26 cellular contexts compared by ENCODE assay signal in genomic region chr5:126119894-126120442, GRCh38.
A peak's percentile ranks its signal among the peaks of the same experiment; 100 is the strongest.
DNase-seq lines count a peak whose midpoint lies in the region; ATAC-seq, FAIRE-seq and TF ChIP-seq lines count a peak whose summit lies in the region.
"Had no signal": no experiment of that assay in that cellular context is flagged by ENCODE, and none has a peak within 500 bp of the region (broad histone marks: within the 10 kb centered on the region; RNA-seq: fewer than 3 reads in every experiment).

No MANE protein-coding gene starts in this region.

- no peak overlapping the region for H3K14ac ChIP-seq in H1 (ENCODE audit: insufficient read length)

- H3K56ac ChIP-seq in H1 (replicated peaks; ENCODE audit: insufficient read length, low read depth, low read length) (no peak overlapping the region), mesendoderm (ENCODE audit: low read length) (no peak overlapping the region)

- H3K4me1 Mint-ChIP-seq in GM23338: peaks cover 26% of the 10 kb centered on the region
- peaks cover 15% of the 10 kb centered on the region for H3K4me1 Mint-ChIP-seq in type B pancreatic cell (ENCODE audit: unreplicated experiment)

- 92% methylated on average over 4 of the region's 4 CpGs; no CpG with 5 or more reads in 1 of the 2 experiments for WGBS in H1 (ENCODE audit: extremely low coverage in 1 of 2, insufficient coverage in 1 of 2, insufficient read length in 1 of 2, insufficient replicate concordance in 2 of 2, low coverage in 1 of 2, low lambda C conversion rate in 2 of 2, missing lambda C conversion rate in 1 of 2), 2 experiments
- WGBS in mesendoderm (ENCODE audit: extremely low coverage, insufficient coverage, low lambda C conversion rate): no CpG with 5 or more reads among the region's 4 CpGs
- WGBS in right lobe of liver (ENCODE audit: insufficient coverage, low coverage, low lambda C conversion rate, missing lambda C conversion rate): 64% methylated on average over 4 of the region's 4 CpGs

- H3K4me1 ChIP-seq in GM23338 (ENCODE audit: insufficient read depth) (peaks cover 19% of the 10 kb centered on the region), H1 (replicated peaks in 1 of 4; ENCODE audit: control insufficient read depth in 3 of 4, insufficient read depth in 4 of 4, low read length in 3 of 4) (peaks cover 0 to 15% (median 7%) of the 10 kb centered on the region in 4 experiments; a peak in 5 of 7 replicates), mesendoderm (ENCODE audit: control insufficient read depth, low read depth, low read length) (peaks cover 3% of the 10 kb centered on the region), right lobe of liver (no peaks in the 10 kb centered on the region)
- H3K4me1 ChIP-seq: body of pancreas had no signal

- POLR2A ChIA-PET in H1 (lab: Charles Lee; ENCODE audit: partially characterized antibody): no interaction called here

- H3F3A ChIP-seq in GM23338 (replicated peaks; ENCODE audit: low read depth): no peaks in the 10 kb centered on the region

- H3K4me3 Mint-ChIP-seq in GM23338 (no peak overlapping the region), type B pancreatic cell (no peak overlapping the region)
- H3K4me3 Mint-ChIP-seq: activated T-cell treated with anti-CD3 and anti-CD28 coated beads, Interleukin-2, amount 50 U/mL, for 4 hours; nephron progenitor cell; T-helper 2 cell treated with Interferon-gamma antibody and Interleukin-4, amounts not matched to agents 5 μg/mL and 100 μg/mL, for 36 hours had no signal

- TF ChIP-seq RAD21 in H1 (IDR thresholded peaks at IDR 0.05 in 1 of 2, conservative IDR thresholded peaks at IDR 0.05 in 1 of 2; ENCODE audit: low read depth in 2 of 2, low read length in 2 of 2): no peak

- H3K36me3 ChIP-seq in GM23338 (ENCODE audit: insufficient read depth) (no peaks in the 10 kb centered on the region), H1 (ENCODE audit: control insufficient read depth in 2 of 4, insufficient read depth in 4 of 4, low read length in 3 of 4) (no peaks in the 10 kb centered on the region), mesendoderm (ENCODE audit: control insufficient read depth, insufficient read depth, low read length) (no peaks in the 10 kb centered on the region), right lobe of liver (no peaks in the 10 kb centered on the region)
- H3K36me3 ChIP-seq: ovary had no signal

- no peaks in the 10 kb centered on the region for H3K36me3 Mint-ChIP-seq in GM23338 (ENCODE audit: low read depth)
- no peaks in the 10 kb centered on the region for H3K36me3 Mint-ChIP-seq in type B pancreatic cell

- CTCF ChIA-PET in H1 (lab: Charles Lee; ENCODE audit: partially characterized antibody): no interaction called here

- H3K23me2 ChIP-seq in H1 (ENCODE audit: low read depth, low read length): no peaks in the 10 kb centered on the region

- DNase-seq in GM23338 (ENCODE audit: low spot score) (no peak), NCI-H460 (ENCODE audit: extremely low read depth, low read depth) (peak; percentile 41), H1 (ENCODE audit: low read depth in 1 of 2, low spot score in 2 of 2) (no peak), mesendoderm (no peak), NCI-H187 treated with DMSO at 0.1 percent for 48 hours (lab: John Stamatoyannopoulos, UW) (no peak), right lobe of liver (no peak), type B pancreatic cell (ENCODE audit: extremely low spot score, unreplicated experiment) (no peak)
- DNase-seq: activated CD4-positive, alpha-beta T cell treated with anti-CD3 and anti-CD28 coated beads for 48 hours; activated T-cell treated with anti-CD3 and anti-CD28 coated beads, Interleukin-2, amount 50 U/mL, for 4 hours; body of pancreas; C1 segment of cervical spinal cord; left cardiac atrium; NCI-H1105 treated with DMSO at 0.1 percent for 48 hours; NCI-H2029; NCI-H446 treated with DMSO at 0.1 percent for 48 hours; nephron progenitor cell; ovary; PC-9; retina; stimulated activated CD4-positive, alpha-beta T cell treated with anti-CD3 and anti-CD28 coated beads, Interleukin-2, amount 100 ng/mL, for 24 hours; trophoblast cell had no signal

- H3K27me3 ChIP-seq in GM23338 (ENCODE audit: insufficient read depth) (no peaks in the 10 kb centered on the region), H1 (replicated peaks in 1 of 4; ENCODE audit: control insufficient read depth in 3 of 4, extremely low read depth in 1 of 4, insufficient read depth in 3 of 4, low read length in 3 of 4) (no peaks in the 10 kb centered on the region), mesendoderm (ENCODE audit: insufficient read depth, low read length, poor library complexity) (no peaks in the 10 kb centered on the region), right lobe of liver (no peaks in the 10 kb centered on the region)
- H3K27me3 ChIP-seq: body of pancreas, ovary had no signal

- H2BK5ac ChIP-seq in H1 (ENCODE audit: low read depth, low read length) (no peak overlapping the region; the same call in 1 of the 2 replicates), mesendoderm (ENCODE audit: low read length) (no peak overlapping the region)

- H3K79me1 ChIP-seq in H1 (ENCODE audit: low read depth, low read length) (no peaks in the 10 kb centered on the region; the same call in 1 of the 2 replicates), mesendoderm (ENCODE audit: low read length) (no peaks in the 10 kb centered on the region)

- H2AK5ac ChIP-seq in H1 (ENCODE audit: low read depth, low read length) (no peak overlapping the region), mesendoderm (ENCODE audit: low read length) (no peak overlapping the region)

- ATAC-seq in GM23338 (no peak), right lobe of liver (no peak)
- ATAC-seq: activated T-cell treated with anti-CD3 and anti-CD28 coated beads, Interleukin-2, amount 50 U/mL, for 4 hours; body of pancreas; left cardiac atrium; Right ventricle myocardium inferior had no signal

- H3K4me2 ChIP-seq in GM23338 (no peak overlapping the region), H1 (ENCODE audit: insufficient read depth in 1 of 2, low read depth in 2 of 2, low read length in 2 of 2) (no peak overlapping the region), mesendoderm (ENCODE audit: low read length) (no peak overlapping the region)
- H3K4me2 ChIP-seq: PC-9 had no signal

- TF ChIP-seq CTCF in GM23338 (conservative IDR thresholded peaks at IDR 0.05; ENCODE audit: low read depth in 2 of 2) (no peak), H1 (IDR thresholded peaks at IDR 0.05; ENCODE audit: control extremely low read depth in 1 of 3, insufficient read depth in 1 of 3, low read depth in 1 of 3, low read length in 3 of 3) (no peak), right lobe of liver (IDR thresholded peaks at IDR 0.05) (no peak), type B pancreatic cell (conservative IDR thresholded peaks at IDR 0.05) (no peak)

- H4K5ac ChIP-seq in H1 (ENCODE audit: insufficient read length, low read depth, low read length): no peak overlapping the region
- no peak overlapping the region for H4K5ac ChIP-seq in mesendoderm (ENCODE audit: low read length)

- no peak for TF ChIP-seq EP300 in H1 (IDR thresholded peaks at IDR 0.05; ENCODE audit: borderline replicate concordance in 1 of 2, low read depth in 2 of 2, low read length in 2 of 2)

- no peak overlapping the region for H2BK15ac ChIP-seq in H1 (ENCODE audit: low read length)
- no peak overlapping the region for H2BK15ac ChIP-seq in mesendoderm (replicated peaks; ENCODE audit: low read depth)

- intact Hi-C loops in right lobe of liver (cut with DNase I): no loop called here

- no peak overlapping the region for H4K8ac ChIP-seq in H1 (ENCODE audit: extremely low read depth, insufficient read depth, low read length)
- H4K8ac ChIP-seq in mesendoderm (ENCODE audit: low read depth, low read length): no peak overlapping the region

- H4K91ac ChIP-seq in H1 (replicated peaks; ENCODE audit: insufficient read length, low read length): no peak overlapping the region

- TF ChIP-seq POLR2A in H1 (IDR thresholded peaks at IDR 0.05; ENCODE audit: control extremely low read depth in 1 of 2, low read depth in 2 of 2, low read length in 2 of 2): no peak
- TF ChIP-seq POLR2A in right lobe of liver (IDR thresholded peaks at IDR 0.05): no peak

- no peaks in the 10 kb centered on the region for H4K20me1 ChIP-seq in GM23338 (replicated peaks; ENCODE audit: insufficient read depth)
- no peaks in the 10 kb centered on the region for H4K20me1 ChIP-seq in H1 (replicated peaks in 1 of 2; ENCODE audit: control insufficient read depth in 1 of 2, insufficient read depth in 2 of 2, low read length in 2 of 2)

- no peak overlapping the region for H3K9ac ChIP-seq in H1 (replicated peaks in 1 of 4; ENCODE audit: extremely low read depth in 1 of 4, low read depth in 3 of 4, low read length in 3 of 4)
- H3K9ac ChIP-seq in mesendoderm (ENCODE audit: low read length): no peak overlapping the region

- H2AFZ ChIP-seq in GM23338 (peak overlapping the region; percentile 35; the same call in 1 of the 2 replicates), H1 (ENCODE audit: low read length) (peak overlapping the region; percentile 63; the same call in 1 of the 2 replicates)
- H2AFZ ChIP-seq: PC-9 had no signal

- no peaks in the 10 kb centered on the region for H3K9me3 Mint-ChIP-seq in GM23338
- no peaks in the 10 kb centered on the region for H3K9me3 Mint-ChIP-seq in type B pancreatic cell
- H3K9me3 Mint-ChIP-seq: activated T-cell treated with anti-CD3 and anti-CD28 coated beads, Interleukin-2, amount 50 U/mL, for 4 hours; nephron progenitor cell; T-helper 2 cell treated with Interferon-gamma antibody and Interleukin-4, amounts not matched to agents 5 μg/mL and 100 μg/mL, for 36 hours had no signal

- no peak overlapping the region for H3K18ac ChIP-seq in H1 (ENCODE audit: extremely low read depth, low read length)
- H3K18ac ChIP-seq in mesendoderm (ENCODE audit: low read length): peak overlapping the region; percentile 70

- H2BK120ac ChIP-seq in H1 (replicated peaks; ENCODE audit: low read depth, low read length) (no peak overlapping the region), mesendoderm (ENCODE audit: low read depth, low read length) (no peak overlapping the region)

- H3K27ac ChIP-seq in GM23338 (ENCODE audit: low read depth) (no peak overlapping the region), H1 (ENCODE audit: low read depth, low read length) (no peak overlapping the region), mesendoderm (ENCODE audit: low read depth, low read length) (no peak overlapping the region), right lobe of liver (no peak overlapping the region)
- H3K27ac ChIP-seq: body of pancreas, ovary, PC-9, VCaP had no signal

- H3K4ac ChIP-seq in H1 (replicated peaks; ENCODE audit: insufficient read length, low read depth, low read length) (no peak overlapping the region), mesendoderm (ENCODE audit: low read depth, low read length) (no peak overlapping the region)

- H2BK20ac ChIP-seq in H1 (ENCODE audit: low read length): no peak overlapping the region

- no peaks in the 10 kb centered on the region for H3K9me2 ChIP-seq in GM23338 (ENCODE audit: insufficient read depth)

- H3K23ac ChIP-seq in H1 (ENCODE audit: insufficient read length): no peak overlapping the region
- no peak overlapping the region for H3K23ac ChIP-seq in mesendoderm (ENCODE audit: low read length)

- no peak overlapping the region for H2BK12ac ChIP-seq in H1 (ENCODE audit: low read depth, low read length)

- FAIRE-seq in H1 (lab: Jason Lieb, UNC): no peak
- FAIRE-seq: endothelial cell of umbilical vein, frontal cortex had no signal

- no peaks in the 10 kb centered on the region for H3K9me3 ChIP-seq in H1 (ENCODE audit: insufficient read depth in 2 of 2, low read depth in 1 of 2, low read length in 1 of 2)
- no peaks in the 10 kb centered on the region for H3K9me3 ChIP-seq in right lobe of liver
- H3K9me3 ChIP-seq: body of pancreas, ovary had no signal

- no peaks in the 10 kb centered on the region for H3K79me2 ChIP-seq in GM23338 (replicated peaks; ENCODE audit: insufficient read depth)
- H3K79me2 ChIP-seq in H1 (ENCODE audit: control insufficient read depth in 1 of 2, insufficient read depth in 2 of 2, low read length in 2 of 2): no peaks in the 10 kb centered on the region
- no peaks in the 10 kb centered on the region for H3K79me2 ChIP-seq in mesendoderm (ENCODE audit: control insufficient read depth, insufficient read depth, low read length)

- H3K4me3 ChIP-seq in GM23338 (no peak overlapping the region), H1 (ENCODE audit: extremely low read depth in 1 of 4, insufficient read depth in 2 of 4, low read depth in 3 of 4, low read length in 4 of 4) (no peak overlapping the region), mesendoderm (ENCODE audit: low read length) (no peak overlapping the region), right lobe of liver (no peak overlapping the region)
- H3K4me3 ChIP-seq: body of pancreas, ovary, PC-9 had no signal

- H3K27me3 Mint-ChIP-seq in GM23338 (ENCODE audit: insufficient read depth, low read depth, poor library complexity) (no peaks in the 10 kb centered on the region), type B pancreatic cell (peaks cover 13% of the 10 kb centered on the region)

- H3K27ac Mint-ChIP-seq in GM23338 (no peak overlapping the region), type B pancreatic cell (no peak overlapping the region)
- H3K27ac Mint-ChIP-seq: nephron progenitor cell; T-helper 2 cell treated with Interferon-gamma antibody and Interleukin-4, amounts not matched to agents 5 μg/mL and 100 μg/mL, for 36 hours had no signal
